18 cellular contexts compared by ENCODE assay signal in genomic region chr4:83449009-83449408, GRCh38.
"Had no signal": no experiment of that assay in that cellular context is flagged by ENCODE, and none has a peak within 500 bp of the region (broad histone marks: within the 10 kb centered on the region; RNA-seq: fewer than 3 reads in every experiment).

No MANE protein-coding gene starts in this region.

- DNase-seq: activated CD4-positive, alpha-beta T cell treated with anti-CD3 and anti-CD28 coated beads for 36 hours; activated CD8-positive, alpha-beta memory T cell treated with anti-CD3 and anti-CD28 coated beads, Interleukin-2, amount 10 ng/mL, durations not matched to agents 7 days and 5 days; activated CD8-positive, alpha-beta T cell treated with anti-CD3 and anti-CD28 coated beads, Interleukin-2, amount 10 ng/mL, durations not matched to agents 7 days and 5 days; activated gamma-delta T cell treated with Interleukin-2 at 50 U/mL for 16 hours; dermis blood vessel endothelial cell; effector CD4-positive, alpha-beta T cell; foreskin keratinocyte; heart right ventricle; kidney glomerular epithelial cell; left lung; lower lobe of right lung; mesenchymal stem cell; posterior cingulate gyrus; right cardiac atrium; spleen; stimulated activated naive CD4-positive, alpha-beta T cell treated with Interleukin-2 at 50 U/mL for 16 hours; T-helper 9 cell had no signal

- FAIRE-seq: TTC549 had no signal
